Comparison of ENCODE assay signal across 10 cellular contexts in the genomic region with DNA sequence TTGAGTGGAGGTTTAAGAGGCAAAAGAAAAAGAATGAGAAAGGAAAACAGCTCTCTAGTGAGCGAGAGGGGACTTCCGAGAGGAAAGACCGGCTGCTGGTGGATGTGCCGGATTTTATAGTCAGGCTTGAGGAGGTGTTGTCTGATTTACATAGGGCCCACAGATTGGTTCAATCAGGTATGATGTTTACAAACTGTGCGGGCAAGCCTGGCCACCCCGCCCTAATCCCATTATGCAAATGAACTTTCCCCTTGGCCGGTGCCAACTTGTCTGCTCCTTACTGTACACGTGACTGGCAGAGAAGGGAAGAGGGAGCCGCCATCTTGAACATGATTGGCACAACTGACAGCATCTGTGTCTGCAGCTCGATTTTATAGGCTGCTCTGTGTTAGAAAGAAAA. TPM values are rescaled to one million over a fixed set of nuclear protein-coding genes. Genes with fewer than 3 reads are reported as not detected.
DNase-seq lines count a peak whose midpoint lies in the region; ATAC-seq and TF ChIP-seq lines count a peak whose summit lies in the region.
"Had no signal": no experiment of that assay in that cellular context is flagged by ENCODE, and none has a peak within 500 bp of the region (broad histone marks: within the 10 kb centered on the region; RNA-seq: fewer than 3 reads in every experiment).

No MANE protein-coding gene starts in this region.

- no peak overlapping the region for H3K4me2 ChIP-seq in mesendoderm (ENCODE audit: low read length)

- H3K9ac ChIP-seq in mesendoderm (ENCODE audit: low read length): no peak overlapping the region

- no peak overlapping the region for H3K18ac ChIP-seq in mesendoderm (ENCODE audit: low read length)

- H3K4me3 ChIP-seq in SJCRH30: no peak overlapping the region
- no peak overlapping the region for H3K4me3 ChIP-seq in mesendoderm (ENCODE audit: low read length)
- H3K4me3 ChIP-seq in gastrocnemius medialis: no peak overlapping the region

- H3K27ac ChIP-seq in SJCRH30 (no peak overlapping the region), mesendoderm (ENCODE audit: low read depth, low read length) (no peak overlapping the region), gastrocnemius medialis (no peak overlapping the region)

- H2AK5ac ChIP-seq in mesendoderm (ENCODE audit: low read length): no peak overlapping the region

- H4K5ac ChIP-seq in mesendoderm (ENCODE audit: low read length): no peak overlapping the region

- H3K79me2 ChIP-seq in mesendoderm (ENCODE audit: control insufficient read depth, insufficient read depth, low read length): no peaks in the 10 kb centered on the region

- ATAC-seq in GM21528 (IDR thresholded peaks at IDR 0.05; ENCODE audit: low FRiP score, unreplicated experiment) (no peak), HG02623 (IDR thresholded peaks at IDR 0.05; ENCODE audit: unreplicated experiment) (no peak), GM18498 (IDR thresholded peaks at IDR 0.05; ENCODE audit: unreplicated experiment) (no peak), gastrocnemius medialis (no peak)
- ATAC-seq: activated CD8-positive, alpha-beta memory T cell treated with anti-CD3 and anti-CD28 coated beads, Interleukin-2, amount 10 ng/mL, durations not matched to agents 7 days and 5 days had no signal

- H3K79me1 ChIP-seq in mesendoderm (ENCODE audit: low read length): no peaks in the 10 kb centered on the region

- H3K56ac ChIP-seq in mesendoderm (ENCODE audit: low read length): no peak overlapping the region

- no peak for TF ChIP-seq POLR2A in gastrocnemius medialis (IDR thresholded peaks at IDR 0.05)

- intact Hi-C loops in gastrocnemius medialis (cut with DNase I; ENCODE audit: low total_unique reads): no loop called here

- no peak overlapping the region for H3K23ac ChIP-seq in mesendoderm (ENCODE audit: low read length)

- TF ChIP-seq CTCF in gastrocnemius medialis (IDR thresholded peaks at IDR 0.05 in 4 of 5, conservative IDR thresholded peaks at IDR 0.05 in 1 of 5): no peak

- DNase-seq in DMS53 treated with DMSO at 0.1 percent for 48 hours (lab: John Stamatoyannopoulos, UW; ENCODE audit: unreplicated experiment) (peak; percentile 13), NCI-H1930 (lab: John Stamatoyannopoulos, UW) (peak; percentile 5 to 15), SJCRH30 (peak; percentile 58 to 64), mesendoderm (peak; percentile 48), gastrocnemius medialis (no peak)
- DNase-seq: activated CD8-positive, alpha-beta memory T cell treated with anti-CD3 and anti-CD28 coated beads, Interleukin-2, amount 10 ng/mL, durations not matched to agents 7 days and 5 days; Right ventricle myocardium superior had no signal

- no peak overlapping the region for H3K4ac ChIP-seq in mesendoderm (ENCODE audit: low read depth, low read length)

- H3K4me1 ChIP-seq in SJCRH30: no peaks in the 10 kb centered on the region
- peaks cover 6% of the 10 kb centered on the region for H3K4me1 ChIP-seq in mesendoderm (ENCODE audit: control insufficient read depth, low read depth, low read length)
- H3K4me1 ChIP-seq in gastrocnemius medialis: no peaks in the 10 kb centered on the region

- no peak overlapping the region for H4K8ac ChIP-seq in mesendoderm (ENCODE audit: low read depth, low read length)

- no peak overlapping the region for H2BK5ac ChIP-seq in mesendoderm (ENCODE audit: low read length)

- in situ Hi-C loops in gastrocnemius medialis (cut with MboI; ENCODE audit: low sequenced_read_pairs in 4 of 4): no loop called here

- H2BK15ac ChIP-seq in mesendoderm (replicated peaks; ENCODE audit: low read depth): no peak overlapping the region

- H3K9me3 ChIP-seq in SJCRH30 (replicated peaks): no peaks in the 10 kb centered on the region
- peaks cover 0 to 5% (median 0%) of the 10 kb centered on the region in 3 donors for H3K9me3 ChIP-seq in gastrocnemius medialis

- no peaks in the 10 kb centered on the region for H3K36me3 ChIP-seq in SJCRH30
- H3K36me3 ChIP-seq in mesendoderm (ENCODE audit: control insufficient read depth, insufficient read depth, low read length): no peaks in the 10 kb centered on the region
- no peaks in the 10 kb centered on the region for H3K36me3 ChIP-seq in gastrocnemius medialis

- H3K27me3 ChIP-seq in SJCRH30 (no peaks in the 10 kb centered on the region), mesendoderm (ENCODE audit: insufficient read depth, low read length, poor library complexity) (no peaks in the 10 kb centered on the region), gastrocnemius medialis (no peaks in the 10 kb centered on the region)

- H2BK120ac ChIP-seq in mesendoderm (ENCODE audit: low read depth, low read length): no peak overlapping the region

- no CpG with 5 or more reads among the region's 10 CpGs for WGBS in mesendoderm (ENCODE audit: extremely low coverage, insufficient coverage, low lambda C conversion rate)

RNA-seq across cellular contexts. Expression of a gene that starts 44.7 kb away (rescaled TPM):
- total RNA-seq in SJCRH30 (2014; rRNA removed; shearing (Covaris generic)): 1.9 TPM in 2 replicates
- polyA plus RNA-seq in mesendoderm (2013, experiment 1 of 2): 6.2 TPM
- polyA plus RNA-seq in mesendoderm (2013, experiment 2 of 2): 5.9 TPM
- 1 to 10 TPM; 2.7 to 4.8 (median 4.3) TPM for total RNA-seq in gastrocnemius medialis

RNA-seq across cellular contexts. Expression of a gene that starts 58.4 kb away (rescaled TPM):
- 35.6 and 35.9 TPM in 2 replicates for total RNA-seq in SJCRH30 (2014; rRNA removed; shearing (Covaris generic))
- polyA plus RNA-seq in mesendoderm (2013, experiment 1 of 2): 40.6 TPM
- polyA plus RNA-seq in mesendoderm (2013, experiment 2 of 2): 42.2 TPM
- total RNA-seq in gastrocnemius medialis: 10 to 100 TPM; 23.2 to 38.4 (median 28.0) TPM

Comparison
In these comparisons a context has a peak if more than half of its experiments do, and no peak if none do; other contexts are left out.
1. DNase-seq: peak in DMS53 treated with DMSO at 0.1 percent for 48 hours (single experiment), NCI-H1930 (2 of 2), SJCRH30 (2 of 2) and mesendoderm (single experiment); none in gastrocnemius medialis (0 of 2).